Comparison of ENCODE assay signal across 23 cellular contexts in the genomic region with DNA sequence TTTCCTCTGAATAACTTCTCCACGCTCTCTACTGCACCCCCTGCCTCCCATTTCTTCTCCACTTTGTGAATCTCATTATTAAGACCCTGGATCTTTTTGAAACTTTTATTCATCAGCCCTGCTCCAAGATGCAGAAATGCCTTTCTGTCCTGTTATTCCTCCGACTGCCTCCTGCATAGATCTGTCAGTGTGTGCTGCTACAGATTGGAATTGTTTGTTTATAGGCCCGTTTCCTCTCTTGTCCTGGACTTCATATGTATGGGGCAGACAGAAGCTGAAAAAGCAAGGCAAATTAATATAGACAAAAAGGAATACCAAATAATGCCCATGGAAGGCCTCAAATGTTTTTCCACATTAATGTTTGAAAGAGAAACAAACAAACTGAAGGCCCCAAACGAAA.
"Had no signal": no experiment of that assay in that cellular context is flagged by ENCODE, and none has a peak within 500 bp of the region (broad histone marks: within the 10 kb centered on the region; RNA-seq: fewer than 3 reads in every experiment).

No MANE protein-coding gene starts in this region.

- DNase-seq: cortex of kidney; dorsolateral prefrontal cortex; effector CD8-positive, alpha-beta T cell; gastrocnemius medialis; glutamatergic neuron; kidney; left cardiac atrium; left ventricle myocardium superior; nephron progenitor cell; psoas muscle; retina; spleen; stimulated activated CD4-positive, alpha-beta T cell treated with anti-CD3 and anti-CD28 coated beads, Interleukin-15, amount 100 ng/mL, for 24 hours; stimulated activated CD4-positive, alpha-beta T cell treated with anti-CD3 and anti-CD28 coated beads, Interleukin-1b, Interleukin-23, amount 100 ng/mL, for 48 hours; stimulated activated CD4-positive, alpha-beta T cell treated with anti-CD3 and anti-CD28 coated beads, Interleukin-4, amount 100 ng/mL, for 24 hours; tibial artery; upper lobe of right lung had no signal

- ATAC-seq: gastrocnemius medialis; left cardiac atrium; left ventricle myocardium superior; psoas muscle; sciatic nerve; stimulated activated memory B cell treated with anti-CD40 and anti-IgM and Interleukin-4, amounts not matched to agents 10 μg/mL and 1 μg/mL and 100 μg/mL, for 72 hours had no signal

- H3K27me3 ChIP-seq: dorsolateral prefrontal cortex, esophagus muscularis mucosa, gastrocnemius medialis, spleen, tibial artery, upper lobe of right lung, vagina had no signal

- H3K4me3 Mint-ChIP-seq: nephron progenitor cell; stimulated activated memory B cell treated with anti-CD40 and anti-IgM and Interleukin-4, amounts not matched to agents 10 μg/mL and 1 μg/mL and 100 μg/mL, for 72 hours; stimulated activated naive CD8-positive, alpha-beta T cell treated with anti-CD3 and anti-CD28 coated beads, Interleukin-15, Interleukin-2, amounts not matched to agents 100 ng/mL and 50 ng/mL, for 24 hours had no signal

- H3K4me3 ChIP-seq: dorsolateral prefrontal cortex, esophagus muscularis mucosa, gastrocnemius medialis, psoas muscle, spleen, tibial artery, upper lobe of right lung, vagina had no signal

- H3K27ac Mint-ChIP-seq: nephron progenitor cell; stimulated activated memory B cell treated with anti-CD40 and anti-IgM and Interleukin-4, amounts not matched to agents 10 μg/mL and 1 μg/mL and 100 μg/mL, for 72 hours; stimulated activated naive CD8-positive, alpha-beta T cell treated with anti-CD3 and anti-CD28 coated beads, Interleukin-15, Interleukin-2, amounts not matched to agents 100 ng/mL and 50 ng/mL, for 24 hours had no signal

- H3K27me3 Mint-ChIP-seq: stimulated activated memory B cell treated with anti-CD40 and anti-IgM and Interleukin-4, amounts not matched to agents 10 μg/mL and 1 μg/mL and 100 μg/mL, for 72 hours; stimulated activated naive CD8-positive, alpha-beta T cell treated with anti-CD3 and anti-CD28 coated beads, Interleukin-15, Interleukin-2, amounts not matched to agents 100 ng/mL and 50 ng/mL, for 24 hours had no signal

- H3K4me1 ChIP-seq: gastrocnemius medialis, psoas muscle, tibial artery, vagina had no signal

- H3K9me3 Mint-ChIP-seq: nephron progenitor cell; stimulated activated naive CD8-positive, alpha-beta T cell treated with anti-CD3 and anti-CD28 coated beads, Interleukin-15, Interleukin-2, amounts not matched to agents 100 ng/mL and 50 ng/mL, for 24 hours had no signal

- H3K27ac ChIP-seq: dorsolateral prefrontal cortex, epithelial cell of prostate, esophagus muscularis mucosa, psoas muscle, spleen, tibial artery, upper lobe of right lung, vagina had no signal

- H3K9me3 ChIP-seq: esophagus muscularis mucosa, gastrocnemius medialis, psoas muscle, spleen, tibial artery, upper lobe of right lung, vagina had no signal

- H3K36me3 ChIP-seq: esophagus muscularis mucosa, gastrocnemius medialis, spleen, tibial artery, upper lobe of right lung, vagina had no signal
